Comparison of ENCODE assay signal across 1 cellular context in genomic region chr6:136749359-136749758, GRCh38.
TF ChIP-seq lines count a peak whose summit lies in the region.

No MANE protein-coding gene starts in this region.

TF ChIP-seq in K562, 482 proteins besides CTCF, POLR2A, EP300 and RAD21 (continued from another document):
- TF ChIP-seq PBX2 (CRISPR knock-in tag; IDR thresholded peaks at IDR 0.05; ENCODE audit: low read depth): no peak
- TF ChIP-seq PBX2 (tag; conservative IDR thresholded peaks at IDR 0.05; ENCODE audit: low read depth): peak; percentile 39
- TF ChIP-seq PKNOX1 (IDR thresholded peaks at IDR 0.05): peak; percentile 8; the same call in 1 of the 2 replicates
- 0 out of 2 replicates have a peak, but pooled peaks have one; percentile 22 for TF ChIP-seq CTBP1 (IDR thresholded peaks at IDR 0.05; ENCODE audit: borderline replicate concordance)
- TF ChIP-seq RCOR1 (IDR thresholded peaks at IDR 0.05; ENCODE audit: borderline replicate concordance in 1 of 2, low read depth in 2 of 2, low read length in 2 of 2): 0 out of 4 replicates have a peak, but pooled peaks of 1 of the 2 experiments have one; percentile 9
- 0 out of 2 replicates have a peak, but pooled peaks have one; percentile 16 for TF ChIP-seq SMARCE1 (IDR thresholded peaks at IDR 0.05)
- 0 out of 2 replicates have a peak, but pooled peaks have one; percentile 12 for TF ChIP-seq CBFA2T3 (IDR thresholded peaks at IDR 0.05)
- 0 out of 2 replicates have a peak, but pooled peaks have one; percentile 12 for TF ChIP-seq TCF3 (CRISPR knock-in tag; IDR thresholded peaks at IDR 0.05)
- no peak for TF ChIP-seq ZNF589 (CRISPR knock-in tag; IDR thresholded peaks at IDR 0.05; ENCODE audit: low read depth)
- TF ChIP-seq PHB2 (IDR thresholded peaks at IDR 0.05; ENCODE audit: low read depth): no peak
- TF ChIP-seq ZNF592 (IDR thresholded peaks at IDR 0.05): 0 out of 2 replicates have a peak, but pooled peaks have one; percentile 37
- TF ChIP-seq ARID1B (IDR thresholded peaks at IDR 0.05): peak; percentile 20; the same call in 1 of the 2 replicates
